Comparison of ENCODE assay signal across 4 cellular contexts in genomic region chr14:36476061-36476460, GRCh38. TPM values are rescaled to one million over a fixed set of nuclear protein-coding genes. Genes with fewer than 3 reads are reported as not detected.
"Had no signal": no experiment of that assay in that cellular context is flagged by ENCODE, and none has a peak within 500 bp of the region (broad histone marks: within the 10 kb centered on the region; RNA-seq: fewer than 3 reads in every experiment).

No MANE protein-coding gene starts in this region.

RNA-seq across cellular contexts. Expression of gene NKX2-1, which starts 44.0 kb away (rescaled TPM):
- total RNA-seq: HepG2, HT-29 had no signal
- polyA plus RNA-seq: HepG2, IgD-negative memory B cell, K562 had no signal
